Comparison of ENCODE assay signal across 10 cellular contexts in the genomic region with DNA sequence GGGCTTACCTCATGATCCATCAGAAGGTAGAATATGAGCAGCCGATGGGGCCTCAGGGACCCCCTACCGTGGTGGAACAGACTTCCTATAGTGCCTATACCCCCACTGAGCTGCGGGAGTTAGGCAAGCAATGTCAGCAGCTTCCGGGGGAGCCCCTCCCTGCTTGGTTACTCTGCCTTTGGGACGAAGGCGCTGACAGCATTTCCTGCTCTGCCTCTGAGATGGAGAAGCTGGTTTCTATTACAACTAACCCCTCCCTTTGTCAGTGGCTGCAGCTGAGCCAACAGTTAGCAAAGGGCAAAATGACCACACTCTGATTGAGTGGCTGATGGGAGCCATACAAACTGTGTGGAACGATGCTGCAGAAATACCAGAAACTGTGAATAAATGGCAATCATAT.
A peak's percentile ranks its signal among the peaks of the same experiment; 100 is the strongest.
DNase-seq lines count a peak whose midpoint lies in the region; ATAC-seq and TF ChIP-seq lines count a peak whose summit lies in the region.
"Had no signal": no experiment of that assay in that cellular context is flagged by ENCODE, and none has a peak within 500 bp of the region (broad histone marks: within the 10 kb centered on the region; RNA-seq: fewer than 3 reads in every experiment).

No MANE protein-coding gene starts in this region.

- H3K4ac ChIP-seq in mesendoderm (ENCODE audit: low read depth, low read length) = no peak overlapping the region

- WGBS in mesendoderm (ENCODE audit: extremely low coverage, insufficient coverage, low lambda C conversion rate) = no CpG with 5 or more reads among the region's 7 CpGs

- H3K36me3 ChIP-seq in mesendoderm (ENCODE audit: control insufficient read depth, insufficient read depth, low read length) = no peaks in the 10 kb centered on the region

- H3K9me3 Mint-ChIP-seq in activated CD8-positive, alpha-beta T cell treated with anti-CD3 and anti-CD28 coated beads for 36 hours = no peaks in the 10 kb centered on the region
- H3K9me3 Mint-ChIP-seq: T-helper 1 cell treated with Interleukin-12 subunit alpha and Interleukin-12 subunit beta and Interleukin-4 antibody, amounts not matched to agents 30 μg/mL and 1 μg/mL, for 36 hours had no signal

- H3K4me1 Mint-ChIP-seq in activated CD8-positive, alpha-beta T cell treated with anti-CD3 and anti-CD28 coated beads for 36 hours (ENCODE audit: low read depth) = peaks cover 4% of the 10 kb centered on the region

- H3K27ac ChIP-seq in mesendoderm (ENCODE audit: low read depth, low read length) = no peak overlapping the region

- DNase-seq in GM12865 (ENCODE audit: low read depth) (peak; percentile 44), mesendoderm (peak; percentile 1), NCI-H1105 treated with DMSO at 0.1 percent for 48 hours (lab: John Stamatoyannopoulos, UW) (no peak), T-helper 9 cell (no peak), globus pallidus (ENCODE audit: low spot score) (no peak)
- peak; percentile 37 for DNase-seq in activated CD8-positive, alpha-beta T cell treated with anti-CD3 and anti-CD28 coated beads for 36 hours

- ATAC-seq in GM21723 (IDR thresholded peaks at IDR 0.05; ENCODE audit: unreplicated experiment) = peak; percentile 55
- ATAC-seq in activated CD8-positive, alpha-beta T cell treated with anti-CD3 and anti-CD28 coated beads for 36 hours = peak; percentile 71
- no peak for ATAC-seq in HG03097 (IDR thresholded peaks at IDR 0.05; ENCODE audit: low FRiP score, unreplicated experiment)
- ATAC-seq: K562 had no signal

- H3K4me3 ChIP-seq in GM12865 (ENCODE audit: low read depth, low read length) (no peak overlapping the region), mesendoderm (ENCODE audit: low read length) (no peak overlapping the region)
- H3K4me3 ChIP-seq: K562 had no signal

- intact Hi-C loops in activated CD8-positive, alpha-beta T cell treated with anti-CD3 and anti-CD28 coated beads for 36 hours (cut with micrococcal nuclease) = no loop called here

- CTCF ChIA-PET in activated CD8-positive, alpha-beta T cell treated with anti-CD3 and anti-CD28 coated beads for 36 hours (lab: Charles Lee) = no interaction called here

- H3K36me3 Mint-ChIP-seq in activated CD8-positive, alpha-beta T cell treated with anti-CD3 and anti-CD28 coated beads for 36 hours (ENCODE audit: low read depth) = no peaks in the 10 kb centered on the region

- H3K27me3 ChIP-seq in mesendoderm (ENCODE audit: insufficient read depth, low read length, poor library complexity) = no peaks in the 10 kb centered on the region

- no peak overlapping the region for H3K4me3 Mint-ChIP-seq in activated CD8-positive, alpha-beta T cell treated with anti-CD3 and anti-CD28 coated beads for 36 hours
- H3K4me3 Mint-ChIP-seq: T-helper 1 cell treated with Interleukin-12 subunit alpha and Interleukin-12 subunit beta and Interleukin-4 antibody, amounts not matched to agents 30 μg/mL and 1 μg/mL, for 36 hours had no signal

- H3K79me1 ChIP-seq in mesendoderm (ENCODE audit: low read length) = no peaks in the 10 kb centered on the region

- no peak overlapping the region for H2BK120ac ChIP-seq in mesendoderm (ENCODE audit: low read depth, low read length)

- POLR2A ChIA-PET in activated CD8-positive, alpha-beta T cell treated with anti-CD3 and anti-CD28 coated beads for 36 hours (lab: Charles Lee) = no interaction called here

- H3K9ac ChIP-seq in mesendoderm (ENCODE audit: low read length) = no peak overlapping the region

- no peak overlapping the region for H4K8ac ChIP-seq in mesendoderm (ENCODE audit: low read depth, low read length)

- no peak overlapping the region for H3K23ac ChIP-seq in mesendoderm (ENCODE audit: low read length)

- no peak overlapping the region for H3K4me2 ChIP-seq in mesendoderm (ENCODE audit: low read length)

- no peaks in the 10 kb centered on the region for H3K79me2 ChIP-seq in mesendoderm (ENCODE audit: control insufficient read depth, insufficient read depth, low read length)

- TF ChIP-seq CTCF in GM12865 (IDR thresholded peaks at IDR 0.05; ENCODE audit: insufficient read depth, low read depth, low read length, missing control alignments) = no peak
- no peak for TF ChIP-seq CTCF in activated CD8-positive, alpha-beta T cell treated with anti-CD3 and anti-CD28 coated beads for 36 hours (IDR thresholded peaks at IDR 0.05)

- H2BK5ac ChIP-seq in mesendoderm (ENCODE audit: low read length) = no peak overlapping the region

- H3K56ac ChIP-seq in mesendoderm (ENCODE audit: low read length) = no peak overlapping the region

- H3K27ac Mint-ChIP-seq in activated CD8-positive, alpha-beta T cell treated with anti-CD3 and anti-CD28 coated beads for 36 hours = no peak overlapping the region
- H3K27ac Mint-ChIP-seq: T-helper 1 cell treated with Interleukin-12 subunit alpha and Interleukin-12 subunit beta and Interleukin-4 antibody, amounts not matched to agents 30 μg/mL and 1 μg/mL, for 36 hours had no signal

- no peaks in the 10 kb centered on the region for H3K4me1 ChIP-seq in mesendoderm (ENCODE audit: control insufficient read depth, low read depth, low read length)

- H2AK5ac ChIP-seq in mesendoderm (ENCODE audit: low read length) = no peak overlapping the region

- no peak overlapping the region for H4K5ac ChIP-seq in mesendoderm (ENCODE audit: low read length)

- H2BK15ac ChIP-seq in mesendoderm (replicated peaks; ENCODE audit: low read depth) = no peak overlapping the region

- no peak overlapping the region for H3K18ac ChIP-seq in mesendoderm (ENCODE audit: low read length)

- H3K27me3 Mint-ChIP-seq in activated CD8-positive, alpha-beta T cell treated with anti-CD3 and anti-CD28 coated beads for 36 hours = no peaks in the 10 kb centered on the region

Comparison
In these comparisons a context has a peak if more than half of its experiments do, and no peak if none do; other contexts are left out.
1. DNase-seq: peak in GM12865 (single experiment), activated CD8-positive, alpha-beta T cell treated with anti-CD3 and anti-CD28 coated beads for 36 hours (single experiment) and mesendoderm (single experiment); none in NCI-H1105 treated with DMSO at 0.1 percent for 48 hours (single experiment), T-helper 9 cell (single experiment) and globus pallidus (single experiment).